17 cellular contexts compared by ENCODE assay signal in the genomic region with DNA sequence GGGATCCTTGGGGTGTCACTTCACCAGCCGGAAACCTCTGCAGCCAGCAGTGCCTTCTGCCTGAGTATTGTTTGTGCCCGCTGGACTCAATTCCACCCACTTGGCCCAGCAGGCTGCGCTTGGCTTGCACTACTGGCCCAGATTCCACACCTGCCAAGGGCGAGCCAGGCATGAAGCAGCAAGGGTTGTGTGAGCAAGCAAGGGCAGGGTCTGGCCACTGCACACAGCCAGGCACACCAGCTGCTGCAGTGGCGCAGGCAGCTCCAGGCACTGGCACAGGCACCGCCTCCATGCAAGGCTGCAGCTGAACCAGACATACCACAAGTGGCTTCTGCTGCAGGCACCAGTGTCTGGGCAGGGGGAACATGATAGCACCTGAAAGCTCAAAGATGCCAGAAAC.
A peak's percentile ranks its signal among the peaks of the same experiment; 100 is the strongest.
DNase-seq lines count a peak whose midpoint lies in the region; ATAC-seq, FAIRE-seq and TF ChIP-seq lines count a peak whose summit lies in the region.
"Had no signal": no experiment of that assay in that cellular context is flagged by ENCODE, and none has a peak within 500 bp of the region (broad histone marks: within the 10 kb centered on the region; RNA-seq: fewer than 3 reads in every experiment).

No MANE protein-coding gene starts in this region.

- no peaks in the 10 kb centered on the region for H3K27me3 ChIP-seq in right cardiac atrium (ENCODE audit: control insufficient read depth, insufficient read depth)
- H3K27me3 ChIP-seq in H1 (replicated peaks in 1 of 4; ENCODE audit: control insufficient read depth in 3 of 4, extremely low read depth in 1 of 4, insufficient read depth in 3 of 4, low read length in 3 of 4): no peaks in the 10 kb centered on the region; a peak in 1 of 7 replicates
- H3K27me3 ChIP-seq in right lobe of liver: no peaks in the 10 kb centered on the region
- H3K27me3 ChIP-seq: BLaER1 had no signal

- TF ChIP-seq RAD21 in H1 (IDR thresholded peaks at IDR 0.05 in 1 of 2, conservative IDR thresholded peaks at IDR 0.05 in 1 of 2; ENCODE audit: low read depth in 2 of 2, low read length in 2 of 2): no peak

- intact Hi-C loops in Right ventricle myocardium superior (cut with DNase I): no loop called here
- intact Hi-C loops in right cardiac atrium (cut with DNase I): no loop called here
- intact Hi-C loops in right lobe of liver (cut with DNase I): loop anchor here in 1 of 2 donors (10.0 kb wide), 1 partner anchor 96 kb away; the partner anchor contains the start of gene NUAK1

- no peak for TF ChIP-seq POLR2A in H1 (IDR thresholded peaks at IDR 0.05; ENCODE audit: control extremely low read depth in 1 of 2, low read depth in 2 of 2, low read length in 2 of 2)
- TF ChIP-seq POLR2A in right lobe of liver (IDR thresholded peaks at IDR 0.05): no peak
- no peak for TF ChIP-seq POLR2A in erythroblast (IDR thresholded peaks at IDR 0.05; ENCODE audit: low read length)

- H3K79me2 ChIP-seq in H1 (ENCODE audit: control insufficient read depth in 1 of 2, insufficient read depth in 2 of 2, low read length in 2 of 2): no peaks in the 10 kb centered on the region

- H3K27ac ChIP-seq in right cardiac atrium (ENCODE audit: low read length) (no peak overlapping the region), H1 (ENCODE audit: low read depth, low read length) (no peak overlapping the region), right lobe of liver (no peak overlapping the region)
- H3K27ac ChIP-seq: BLaER1 had no signal

- H2BK5ac ChIP-seq in H1 (ENCODE audit: low read depth, low read length): 0 out of 2 replicates have a peak overlapping the region, but pooled peaks have one; percentile 55

- CTCF ChIA-PET in H1 (lab: Charles Lee; ENCODE audit: partially characterized antibody): interaction anchor here (1.1 to 1.3 kb wide), 2 partner anchors 95 to 334 kb away, joined by 3 read pairs; no protein-coding TSS in a partner anchor

- H3K4me2 ChIP-seq in H1 (ENCODE audit: insufficient read depth in 1 of 2, low read depth in 2 of 2, low read length in 2 of 2): no peak overlapping the region
- H3K4me2 ChIP-seq: BLaER1 had no signal

- H2BK15ac ChIP-seq in H1 (ENCODE audit: low read length): 0 out of 2 replicates have a peak overlapping the region, but pooled peaks have one; percentile 90

- H2AFZ ChIP-seq in H1 (ENCODE audit: low read length): no peak overlapping the region

- 95% methylated on average over 6 of the region's 6 CpGs for WGBS in right cardiac atrium
- WGBS in H1 (ENCODE audit: extremely low coverage in 1 of 2, insufficient coverage in 1 of 2, insufficient read length in 1 of 2, insufficient replicate concordance in 2 of 2, low coverage in 1 of 2, low lambda C conversion rate in 2 of 2, missing lambda C conversion rate in 1 of 2), 2 experiments: 85% methylated on average over 6 of the region's 6 CpGs; no CpG with 5 or more reads in 1 of the 2 experiments
- WGBS in right lobe of liver (ENCODE audit: insufficient coverage, low coverage, low lambda C conversion rate, missing lambda C conversion rate): 21% methylated on average over 2 of the region's 6 CpGs

- no peaks in the 10 kb centered on the region for H4K20me1 ChIP-seq in H1 (replicated peaks in 1 of 2; ENCODE audit: control insufficient read depth in 1 of 2, insufficient read depth in 2 of 2, low read length in 2 of 2)
- H4K20me1 ChIP-seq: BLaER1 had no signal

- no peak for FAIRE-seq in H1 (lab: Jason Lieb, UNC)
- FAIRE-seq: GM12892, H54 had no signal

- no peak for TF ChIP-seq EP300 in H1 (IDR thresholded peaks at IDR 0.05; ENCODE audit: borderline replicate concordance in 1 of 2, low read depth in 2 of 2, low read length in 2 of 2)

- H4K8ac ChIP-seq in H1 (ENCODE audit: extremely low read depth, insufficient read depth, low read length): no peak overlapping the region; the same call in 1 of the 2 replicates

- DNase-seq in Right ventricle myocardium superior (peak; percentile 46), right cardiac atrium (no peak), H1 (ENCODE audit: low read depth in 1 of 2, low spot score in 2 of 2) (no peak), right lobe of liver (peak; percentile 45 to 86 (median 83)), NCI-H2227 (lab: John Stamatoyannopoulos, UW; ENCODE audit: unreplicated experiment) (no peak), erythroblast (lab: John Stamatoyannopoulos, UW) (no peak)
- no peak for DNase-seq in activated CD4-positive, CD25-positive, alpha-beta regulatory T cell (lab: John Stamatoyannopoulos, UW)
- DNase-seq: 8988T; AML-193; Caco-2; CD8-positive, alpha-beta memory T cell; DND-41; GDM1; IMR-90 had no signal

- no peak overlapping the region for H2BK12ac ChIP-seq in H1 (ENCODE audit: low read depth, low read length)

- no peak overlapping the region for H3K56ac ChIP-seq in H1 (replicated peaks; ENCODE audit: insufficient read length, low read depth, low read length)

- H3K9ac ChIP-seq in H1 (replicated peaks in 1 of 4; ENCODE audit: extremely low read depth in 1 of 4, low read depth in 3 of 4, low read length in 3 of 4): no peak overlapping the region
- H3K9ac ChIP-seq: BLaER1 had no signal

- no peaks in the 10 kb centered on the region; the same call in 1 of the 2 replicates for H3K23me2 ChIP-seq in H1 (ENCODE audit: low read depth, low read length)

- no peak overlapping the region for H4K5ac ChIP-seq in H1 (ENCODE audit: insufficient read length, low read depth, low read length)

- no peak overlapping the region for H2BK20ac ChIP-seq in H1 (ENCODE audit: low read length)

- TF ChIP-seq CTCF in H1 (IDR thresholded peaks at IDR 0.05; ENCODE audit: control extremely low read depth in 1 of 3, insufficient read depth in 1 of 3, low read depth in 1 of 3, low read length in 3 of 3): no peak
- TF ChIP-seq CTCF in right lobe of liver (IDR thresholded peaks at IDR 0.05): peak in 1 of 4 donors; percentile 4

- no peak overlapping the region for H3K4ac ChIP-seq in H1 (replicated peaks; ENCODE audit: insufficient read length, low read depth, low read length)

- H3K18ac ChIP-seq in H1 (ENCODE audit: extremely low read depth, low read length): no peak overlapping the region

- no peak overlapping the region for H3K23ac ChIP-seq in H1 (ENCODE audit: insufficient read length)

- ATAC-seq in Right ventricle myocardium superior (ENCODE audit: poor library complexity) (peak; percentile 72), right cardiac atrium (no peak), right lobe of liver (peak; percentile 80 to 92 (median 91))

- H2AK5ac ChIP-seq in H1 (ENCODE audit: low read depth, low read length): no peak overlapping the region; the same call in 1 of the 2 replicates

- POLR2A ChIA-PET in H1 (lab: Charles Lee; ENCODE audit: partially characterized antibody): interaction anchor here (1.0 kb wide), 1 partner anchor 100 kb away, joined by 3 read pairs; the partner anchor contains the start of gene NUAK1

- no peaks in the 10 kb centered on the region for H3K79me1 ChIP-seq in H1 (ENCODE audit: low read depth, low read length)

- H4K91ac ChIP-seq in H1 (replicated peaks; ENCODE audit: insufficient read length, low read length): no peak overlapping the region

- H3K4me1 ChIP-seq in right cardiac atrium (ENCODE audit: control insufficient read depth, insufficient read depth, low read length) (no peaks in the 10 kb centered on the region), H1 (replicated peaks in 1 of 4; ENCODE audit: control insufficient read depth in 3 of 4, insufficient read depth in 4 of 4, low read length in 3 of 4) (peaks cover 0 to 2% (median 1%) of the 10 kb centered on the region in 4 experiments; a peak in 4 of 7 replicates), right lobe of liver (peaks cover 0 to 10% (median 3%) of the 10 kb centered on the region in 4 donors)
- H3K4me1 ChIP-seq: BLaER1, Caco-2 had no signal

- H3K4me3 ChIP-seq in right cardiac atrium (ENCODE audit: low read length): no peak overlapping the region
- no peak overlapping the region for H3K4me3 ChIP-seq in H1 (ENCODE audit: extremely low read depth in 1 of 4, insufficient read depth in 2 of 4, low read depth in 3 of 4, low read length in 4 of 4)
- no peak overlapping the region for H3K4me3 ChIP-seq in right lobe of liver
- H3K4me3 ChIP-seq: BLaER1 had no signal

- H2BK120ac ChIP-seq in H1 (replicated peaks; ENCODE audit: low read depth, low read length): no peak overlapping the region

- H3K14ac ChIP-seq in H1 (ENCODE audit: insufficient read length): no peak overlapping the region

- H3K36me3 ChIP-seq in H1 (ENCODE audit: control insufficient read depth in 2 of 4, insufficient read depth in 4 of 4, low read length in 3 of 4) (no peaks in the 10 kb centered on the region), right lobe of liver (no peaks in the 10 kb centered on the region)
- H3K36me3 ChIP-seq: BLaER1 had no signal

- H3K9me3 ChIP-seq in right cardiac atrium (ENCODE audit: control insufficient read depth, low read length) (no peaks in the 10 kb centered on the region), H1 (ENCODE audit: insufficient read depth in 2 of 2, low read depth in 1 of 2, low read length in 1 of 2) (no peaks in the 10 kb centered on the region), right lobe of liver (no peaks in the 10 kb centered on the region)
- H3K9me3 ChIP-seq: Caco-2 had no signal

TF ChIP-seq in H1, 55 proteins besides CTCF, POLR2A, EP300 and RAD21:
- TF ChIP-seq SP1 (IDR thresholded peaks at IDR 0.05; ENCODE audit: low read depth, low read length): no peak
- TF ChIP-seq NANOG (IDR thresholded peaks at IDR 0.05; ENCODE audit: insufficient read depth, low read depth, low read length, poor library complexity, severe bottlenecking): no peak
- no peak for TF ChIP-seq BACH1 (IDR thresholded peaks at IDR 0.05; ENCODE audit: low read length)
- no peak for TF ChIP-seq GABPA (IDR thresholded peaks at IDR 0.05; ENCODE audit: borderline replicate concordance, insufficient read depth, low read length)
- TF ChIP-seq CBX5 (IDR thresholded peaks at IDR 0.05; ENCODE audit: low read depth, low read length): no peak
- no peak for TF ChIP-seq JUN (IDR thresholded peaks at IDR 0.05; ENCODE audit: low read depth, low read length)
- TF ChIP-seq TCF12 (IDR thresholded peaks at IDR 0.05; ENCODE audit: low read depth, low read length): no peak
- TF ChIP-seq SRF (IDR thresholded peaks at IDR 0.05; ENCODE audit: low read depth, low read length): no peak
- TF ChIP-seq CEBPB (IDR thresholded peaks at IDR 0.05; ENCODE audit: low read depth, low read length): no peak
- TF ChIP-seq TAF7 (optimal IDR thresholded peaks at IDR 0.05; ENCODE audit: borderline replicate concordance, low read depth, low read length): no peak
- no peak for TF ChIP-seq RXRA (IDR thresholded peaks at IDR 0.05; ENCODE audit: insufficient read depth, low read depth, low read length)
- TF ChIP-seq SIRT6 (IDR thresholded peaks at IDR 0.05; ENCODE audit: low read length): no peak
- no peak for TF ChIP-seq HDAC2 (IDR thresholded peaks at IDR 0.05; ENCODE audit: borderline replicate concordance in 1 of 2, low read depth in 2 of 2, low read length in 2 of 2)
- no peak for TF ChIP-seq PHF8 (conservative IDR thresholded peaks at IDR 0.05; ENCODE audit: low read depth, low read length)

Comparison
In these comparisons a context has a peak if more than half of its experiments do, and no peak if none do; other contexts are left out.
1. ATAC-seq: peak in Right ventricle myocardium superior (single experiment) and right lobe of liver (4 of 4); none in right cardiac atrium (0 of 2).
2. DNase-seq: peak in Right ventricle myocardium superior (single experiment) and right lobe of liver (3 of 3); none in right cardiac atrium (0 of 3), H1 (0 of 2), activated CD4-positive, CD25-positive, alpha-beta regulatory T cell (0 of 4), NCI-H2227 (single experiment) and erythroblast (0 of 2).